Comparison of ENCODE assay signal across 18 cellular contexts in genomic region chr10:48246501-48246900, GRCh38. TPM values are rescaled to one million over a fixed set of nuclear protein-coding genes. Genes with fewer than 3 reads are reported as not detected.
DNase-seq lines count a peak whose midpoint lies in the region; ATAC-seq and TF ChIP-seq lines count a peak whose summit lies in the region.
"Had no signal": no experiment of that assay in that cellular context is flagged by ENCODE, and none has a peak within 500 bp of the region (broad histone marks: within the 10 kb centered on the region; RNA-seq: fewer than 3 reads in every experiment).

No MANE protein-coding gene starts in this region.

- no peak for ATAC-seq in RWPE2 (ENCODE audit: low read depth)
- ATAC-seq in HG02678 (IDR thresholded peaks at IDR 0.05; ENCODE audit: unreplicated experiment) = no peak
- ATAC-seq: A549 had no signal

- H3K4me3 ChIP-seq in RWPE2 (ENCODE audit: severe bottlenecking) (no peak overlapping the region), sigmoid colon (no peak overlapping the region)
- H3K4me3 ChIP-seq: A549 had no signal

- peak overlapping the region; percentile 13 for H3K27ac Mint-ChIP-seq in endothelial cell (ENCODE audit: unreplicated experiment)
- no peak overlapping the region for H3K27ac Mint-ChIP-seq in activated naive CD4-positive, alpha-beta T cell treated with anti-CD3 and anti-CD28 coated beads for 36 hours
- H3K27ac Mint-ChIP-seq: CD4-positive, alpha-beta memory T cell; HFFc6 had no signal

- no peak for TF ChIP-seq EP300 in sigmoid colon (IDR thresholded peaks at IDR 0.05)

- H3K36me3 ChIP-seq in RWPE2 (ENCODE audit: low read depth) = no peaks in the 10 kb centered on the region
- H3K36me3 ChIP-seq in sigmoid colon = no peaks in the 10 kb centered on the region
- H3K36me3 ChIP-seq: BE2C had no signal

- H3K27me3 ChIP-seq in RWPE2 (ENCODE audit: insufficient read depth, poor library complexity, severe bottlenecking) = no peaks in the 10 kb centered on the region
- peaks cover 0 to 2% (median 0%) of the 10 kb centered on the region in 3 donors for H3K27me3 ChIP-seq in sigmoid colon
- H3K27me3 ChIP-seq: BE2C had no signal

- H3K27ac ChIP-seq in RWPE2 (ENCODE audit: poor library complexity, severe bottlenecking) (no peak overlapping the region), sigmoid colon (no peak overlapping the region)
- H3K27ac ChIP-seq: A549, C4-2B, HL-60 had no signal

- H3K9me3 ChIP-seq in RWPE2 (ENCODE audit: severe bottlenecking) = no peaks in the 10 kb centered on the region
- no peaks in the 10 kb centered on the region for H3K9me3 ChIP-seq in sigmoid colon
- H3K9me3 ChIP-seq: A549, BE2C had no signal

- H3K4me1 ChIP-seq in RWPE2 (ENCODE audit: insufficient read depth, poor library complexity, severe bottlenecking) = peaks cover 6% of the 10 kb centered on the region
- H3K4me1 ChIP-seq in sigmoid colon = no peaks in the 10 kb centered on the region
- H3K4me1 ChIP-seq: A549, BE2C had no signal

- peaks cover 2% of the 10 kb centered on the region for H3K27me3 Mint-ChIP-seq in endothelial cell (ENCODE audit: unreplicated experiment)
- H3K27me3 Mint-ChIP-seq in activated naive CD4-positive, alpha-beta T cell treated with anti-CD3 and anti-CD28 coated beads for 36 hours (ENCODE audit: low read depth) = no peaks in the 10 kb centered on the region

- 61 to 71% methylated on average over 1 of the region's 1 CpG for WGBS in sigmoid colon, 2 donors

- no peak for TF ChIP-seq CTCF in GM13976 (IDR thresholded peaks at IDR 0.05; ENCODE audit: borderline replicate concordance, control extremely low read depth, extremely low read depth, insufficient read depth, missing control alignments)
- no peak for TF ChIP-seq CTCF in RWPE2 (IDR thresholded peaks at IDR 0.05; ENCODE audit: poor library complexity, severe bottlenecking)
- no peak for TF ChIP-seq CTCF in endothelial cell (IDR thresholded peaks at IDR 0.05; ENCODE audit: unreplicated experiment)
- TF ChIP-seq CTCF in sigmoid colon (IDR thresholded peaks at IDR 0.05) = no peak

- no peak for TF ChIP-seq POLR2A in sigmoid colon (IDR thresholded peaks at IDR 0.05)

- DNase-seq in GM13976 (ENCODE audit: low spot score) (peak; percentile 0), RWPE2 (ENCODE audit: low spot score) (peak; percentile 29), endothelial cell (ENCODE audit: low spot score) (no peak), sigmoid colon (peak; percentile 50), NCI-H187 treated with DMSO at 0.1 percent for 48 hours (lab: John Stamatoyannopoulos, UW) (no peak)
- DNase-seq in activated naive CD4-positive, alpha-beta T cell treated with anti-CD3 and anti-CD28 coated beads for 36 hours = no peak
- DNase-seq: BE2C; CD4-positive, alpha-beta memory T cell; DMS153; EL; GOT3; HCEC 1CT; HFFc6 had no signal

- peaks cover 7% of the 10 kb centered on the region for H3K4me1 Mint-ChIP-seq in endothelial cell (ENCODE audit: unreplicated experiment)
- H3K4me1 Mint-ChIP-seq in activated naive CD4-positive, alpha-beta T cell treated with anti-CD3 and anti-CD28 coated beads for 36 hours (ENCODE audit: low read depth) = peaks cover 2% of the 10 kb centered on the region

- CTCF ChIA-PET in activated naive CD4-positive, alpha-beta T cell treated with anti-CD3 and anti-CD28 coated beads for 36 hours (lab: Charles Lee) = no interaction called here

- no peaks in the 10 kb centered on the region for H3K36me3 Mint-ChIP-seq in endothelial cell (ENCODE audit: low read depth, unreplicated experiment)
- H3K36me3 Mint-ChIP-seq in activated naive CD4-positive, alpha-beta T cell treated with anti-CD3 and anti-CD28 coated beads for 36 hours (ENCODE audit: low read depth) = no peaks in the 10 kb centered on the region
- H3K36me3 Mint-ChIP-seq: CD4-positive, alpha-beta memory T cell had no signal

- in situ Hi-C loops in GM13976 (cut with MboI; ENCODE audit: low sequenced_read_pairs, unreplicated experiment) = no loop called here

- H3K9me3 Mint-ChIP-seq in endothelial cell (ENCODE audit: unreplicated experiment) = no peaks in the 10 kb centered on the region
- H3K9me3 Mint-ChIP-seq in activated naive CD4-positive, alpha-beta T cell treated with anti-CD3 and anti-CD28 coated beads for 36 hours = no peaks in the 10 kb centered on the region
- H3K9me3 Mint-ChIP-seq: HFFc6 had no signal

- intact Hi-C loops in sigmoid colon (cut with DNase I) = no loop called here
- intact Hi-C loops in activated naive CD4-positive, alpha-beta T cell treated with anti-CD3 and anti-CD28 coated beads for 36 hours (cut with micrococcal nuclease) = no loop called here

- no peak overlapping the region for H3K4me3 Mint-ChIP-seq in endothelial cell (ENCODE audit: unreplicated experiment)
- H3K4me3 Mint-ChIP-seq in activated naive CD4-positive, alpha-beta T cell treated with anti-CD3 and anti-CD28 coated beads for 36 hours = no peak overlapping the region
- H3K4me3 Mint-ChIP-seq: CD4-positive, alpha-beta memory T cell; HFFc6 had no signal

RNA-seq across cellular contexts. Expression of gene FRMPD2, which starts 28.0 kb away (rescaled TPM):
- not detected for total RNA-seq in endothelial cell (ENCODE audit: unreplicated experiment)
- not detected for total RNA-seq in sigmoid colon
- polyA plus RNA-seq in sigmoid colon = under 1 TPM in 1 of 3 donors, not detected in 2; 0.09 TPM
- not detected for total RNA-seq in activated naive CD4-positive, alpha-beta T cell treated with anti-CD3 and anti-CD28 coated beads for 36 hours
- total RNA-seq: CD4-positive, alpha-beta memory T cell; HFFc6 had no signal
- polyA plus RNA-seq: AG04450; CD4-positive, alpha-beta memory T cell had no signal

RNA-seq across cellular contexts. Expression of gene MAPK8, which starts 60.0 kb away (rescaled TPM):
- total RNA-seq in endothelial cell (ENCODE audit: unreplicated experiment) (53.7 TPM), sigmoid colon (10 to 100 TPM; 46.7 to 74.5 (median 60.6) TPM)
- 10 to 100 TPM; 17.4 to 31.9 (median 26.4) TPM for polyA plus RNA-seq in sigmoid colon
- 10 to 100 TPM; 29.7 to 36.2 TPM for total RNA-seq in activated naive CD4-positive, alpha-beta T cell treated with anti-CD3 and anti-CD28 coated beads for 36 hours

Comparison
In these comparisons a context has a peak if more than half of its experiments do, and no peak if none do; other contexts are left out.
1. DNase-seq: peak in GM13976 (single experiment), RWPE2 (single experiment) and sigmoid colon (single experiment); none in endothelial cell (single experiment), NCI-H187 treated with DMSO at 0.1 percent for 48 hours (single experiment) and activated naive CD4-positive, alpha-beta T cell treated with anti-CD3 and anti-CD28 coated beads for 36 hours (single experiment).